In the genomic region with DNA sequence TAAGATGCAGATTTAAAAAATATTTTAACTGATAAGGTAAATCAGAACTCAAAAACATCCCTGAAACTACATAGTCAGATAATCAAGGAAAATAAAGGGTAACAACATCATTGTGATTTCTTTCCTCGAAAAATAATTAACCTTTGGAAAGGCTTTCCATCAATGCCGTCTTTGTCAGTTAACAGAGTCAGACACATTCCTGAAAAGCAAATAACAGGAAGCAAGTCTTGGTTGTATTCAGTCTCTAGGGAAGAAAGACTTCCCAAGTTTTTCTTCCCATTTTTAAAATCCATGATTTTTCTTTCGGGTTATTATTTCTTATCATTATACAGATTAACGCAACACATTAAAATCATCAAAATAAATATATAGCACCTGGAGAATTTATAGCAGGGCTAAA, we compare ENCODE assay signal across 18 cellular contexts.
DNase-seq lines count a peak whose midpoint lies in the region; ATAC-seq, FAIRE-seq and TF ChIP-seq lines count a peak whose summit lies in the region.
"Had no signal": no experiment of that assay in that cellular context is flagged by ENCODE, and none has a peak within 500 bp of the region (broad histone marks: within the 10 kb centered on the region; RNA-seq: fewer than 3 reads in every experiment).

No MANE protein-coding gene starts in this region.

- H3K9me3 ChIP-seq in astrocyte (ENCODE audit: insufficient read depth, low read depth, low read length) (no peaks in the 10 kb centered on the region), upper lobe of right lung (no peaks in the 10 kb centered on the region)
- H3K9me3 ChIP-seq: BLaER1 had no signal

- peak; percentile 13 for DNase-seq in COLO829 (ENCODE audit: low spot score)
- DNase-seq in astrocyte (ENCODE audit: low read depth), result no peak
- peak; percentile 27 for DNase-seq in left kidney (ENCODE audit: low read depth, low spot score)
- DNase-seq in progenitor cell of endocrine pancreas (ENCODE audit: low spot score, unreplicated experiment), result no peak
- DNase-seq in COLO668 (lab: John Stamatoyannopoulos, UW; ENCODE audit: unreplicated experiment), result no peak
- DNase-seq in upper lobe of right lung, result no peak
- DNase-seq in NCI-H2107 (lab: John Stamatoyannopoulos, UW), result no peak
- DNase-seq: 8988T; AML-193; Calu3; CD8-positive, alpha-beta memory T cell; DMS 273 treated with DMSO at 0.1 percent for 48 hours; GM23248 had no signal

- H3K79me2 ChIP-seq in astrocyte (ENCODE audit: insufficient read depth, low read length), result no peaks in the 10 kb centered on the region

- no peak for FAIRE-seq in astrocyte (lab: Jason Lieb, UNC)
- FAIRE-seq: H54 had no signal

- no peak overlapping the region for H2AFZ ChIP-seq in astrocyte (ENCODE audit: low read depth, low read length)
- H2AFZ ChIP-seq: GM23248 had no signal

- H3K4me3 ChIP-seq in astrocyte (ENCODE audit: insufficient read depth, low read depth, low read length) (no peak overlapping the region), upper lobe of right lung (no peak overlapping the region)
- H3K4me3 ChIP-seq: BLaER1, GM23248 had no signal

- intact Hi-C loops in upper lobe of right lung (cut with DNase I), result no loop called here

- H3K36me3 Mint-ChIP-seq in astrocyte (ENCODE audit: low read depth, unreplicated experiment), result no peaks in the 10 kb centered on the region
- H3K36me3 Mint-ChIP-seq in progenitor cell of endocrine pancreas (ENCODE audit: insufficient read depth), result no peaks in the 10 kb centered on the region
- H3K36me3 Mint-ChIP-seq: CD8-positive, alpha-beta memory T cell; IgD-negative memory B cell had no signal

- H3K9ac ChIP-seq in astrocyte (ENCODE audit: low read length), result no peak overlapping the region
- H3K9ac ChIP-seq: BLaER1, GM23248 had no signal

- no peaks in the 10 kb centered on the region for H3K27me3 ChIP-seq in astrocyte (ENCODE audit: insufficient read depth, low read length)
- H3K27me3 ChIP-seq in upper lobe of right lung, result no peaks in the 10 kb centered on the region
- H3K27me3 ChIP-seq: BLaER1 had no signal

- ATAC-seq in upper lobe of right lung, result no peak
- ATAC-seq: HCT116 had no signal

- H3K4me3 Mint-ChIP-seq in astrocyte (ENCODE audit: unreplicated experiment) (no peak overlapping the region), progenitor cell of endocrine pancreas (ENCODE audit: low read depth) (peak overlapping the region; percentile 25)
- H3K4me3 Mint-ChIP-seq: CD8-positive, alpha-beta memory T cell; IgD-negative memory B cell had no signal

- H3K4me2 ChIP-seq in astrocyte (ENCODE audit: low read length), result no peak overlapping the region
- H3K4me2 ChIP-seq: BLaER1 had no signal

- no peaks in the 10 kb centered on the region for H3K27me3 Mint-ChIP-seq in astrocyte (ENCODE audit: low read depth, unreplicated experiment)
- no peaks in the 10 kb centered on the region for H3K27me3 Mint-ChIP-seq in progenitor cell of endocrine pancreas
- H3K27me3 Mint-ChIP-seq: CD8-positive, alpha-beta memory T cell; IgD-negative memory B cell had no signal

- H3K27ac ChIP-seq in astrocyte (ENCODE audit: low read depth, low read length) (no peak overlapping the region), upper lobe of right lung (no peak overlapping the region)
- H3K27ac ChIP-seq: BLaER1, GM23248, HL-60 had no signal

- no peaks in the 10 kb centered on the region for H4K20me1 ChIP-seq in astrocyte (ENCODE audit: insufficient read depth, low read length)
- H4K20me1 ChIP-seq: BLaER1 had no signal

- TF ChIP-seq CTCF in astrocyte (IDR thresholded peaks at IDR 0.05; ENCODE audit: insufficient read depth, low read depth, low read length), result no peak
- TF ChIP-seq CTCF in progenitor cell of endocrine pancreas (IDR thresholded peaks at IDR 0.05; ENCODE audit: unreplicated experiment), result no peak
- no peak for TF ChIP-seq CTCF in upper lobe of right lung (IDR thresholded peaks at IDR 0.05)

- H3K36me3 ChIP-seq in astrocyte (ENCODE audit: insufficient read depth, low read length) (no peaks in the 10 kb centered on the region), upper lobe of right lung (no peaks in the 10 kb centered on the region)
- H3K36me3 ChIP-seq: BLaER1 had no signal

- H3K4me1 ChIP-seq in astrocyte (ENCODE audit: insufficient read depth, low read length) (no peaks in the 10 kb centered on the region), upper lobe of right lung (no peaks in the 10 kb centered on the region)
- H3K4me1 ChIP-seq: BLaER1 had no signal

- H3K27ac Mint-ChIP-seq in astrocyte (ENCODE audit: unreplicated experiment), result peak overlapping the region; percentile 17
- H3K27ac Mint-ChIP-seq in progenitor cell of endocrine pancreas, result peak overlapping the region; percentile 73
- H3K27ac Mint-ChIP-seq: CD8-positive, alpha-beta memory T cell; IgD-negative memory B cell had no signal

- H3K4me1 Mint-ChIP-seq in astrocyte (ENCODE audit: low read depth, unreplicated experiment) (peaks cover 16% of the 10 kb centered on the region), progenitor cell of endocrine pancreas (ENCODE audit: low read depth) (peaks cover 36% of the 10 kb centered on the region)
- H3K4me1 Mint-ChIP-seq: CD8-positive, alpha-beta memory T cell; IgD-negative memory B cell had no signal

- H3K9me3 Mint-ChIP-seq in astrocyte (ENCODE audit: unreplicated experiment) (no peaks in the 10 kb centered on the region), progenitor cell of endocrine pancreas (ENCODE audit: low read depth) (no peaks in the 10 kb centered on the region)

Comparison
In these comparisons a context has a peak if more than half of its experiments do, and no peak if none do; other contexts are left out.
1. DNase-seq: peak in COLO829 (single experiment) and left kidney (single experiment); none in astrocyte (single experiment), progenitor cell of endocrine pancreas (single experiment), COLO668 (single experiment), upper lobe of right lung (single experiment) and NCI-H2107 (single experiment).